9 cellular contexts compared by ENCODE assay signal in the genomic region with DNA sequence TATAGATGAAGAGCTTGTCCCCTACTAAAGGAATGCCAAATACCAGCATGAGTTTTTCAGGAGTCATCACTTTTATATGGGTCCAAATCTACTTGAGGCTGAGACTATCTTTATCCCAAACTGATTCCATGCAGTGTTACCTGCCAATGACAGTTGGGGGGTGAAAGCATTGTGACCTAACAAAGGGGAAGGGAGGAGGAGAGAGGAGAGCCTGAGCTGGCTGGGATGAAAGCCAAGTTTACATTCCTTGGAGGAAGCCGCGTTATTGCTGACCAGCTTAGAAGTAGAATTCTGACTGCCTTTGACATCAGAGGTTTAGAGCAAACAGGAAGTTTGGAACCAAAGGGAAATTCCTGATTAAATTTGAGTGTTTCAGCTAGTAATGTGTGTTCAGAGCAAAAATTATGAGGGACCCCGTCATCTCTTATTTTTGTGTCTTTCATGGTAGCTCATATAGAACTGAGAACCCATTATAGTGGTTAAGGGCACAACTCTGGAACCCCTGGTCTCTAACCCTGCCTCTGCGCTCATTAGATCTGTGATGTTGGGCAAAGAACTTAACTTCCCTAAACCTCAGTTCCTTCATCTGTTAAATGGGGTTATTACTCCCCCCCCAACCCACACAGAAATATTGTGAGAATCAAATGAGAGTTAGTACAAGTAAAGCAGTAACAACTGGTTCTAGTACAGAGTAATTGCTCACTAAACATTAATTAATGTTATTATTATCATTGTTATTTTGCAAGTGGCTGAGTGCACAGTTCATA.
DNase-seq lines count a peak whose midpoint lies in the region; TF ChIP-seq lines count a peak whose summit lies in the region.
"Had no signal": no experiment of that assay in that cellular context is flagged by ENCODE, and none has a peak within 500 bp of the region (broad histone marks: within the 10 kb centered on the region; RNA-seq: fewer than 3 reads in every experiment).

No MANE protein-coding gene starts in this region.

- no peak overlapping the region for H3K4me3 Mint-ChIP-seq in Caco-2 (ENCODE audit: unreplicated experiment)
- H3K4me3 Mint-ChIP-seq: B cell had no signal

- peaks cover 14% of the 10 kb centered on the region for H3K9me3 Mint-ChIP-seq in Caco-2 (ENCODE audit: unreplicated experiment)

- peak overlapping the region; percentile 39 to 81 (median 64) for H3K27ac ChIP-seq in transverse colon

- DNase-seq in NCI-H345 (lab: John Stamatoyannopoulos, UW) (peak; percentile 4), NCI-H345 treated with DMSO at 0.1 percent for 48 hours (lab: John Stamatoyannopoulos, UW; ENCODE audit: unreplicated experiment) (no peak), T47D (ENCODE audit: low read depth in 1 of 2, low spot score in 1 of 2) (peak; percentile 26 to 74), kidney tubule cell (ENCODE audit: low spot score) (peak; percentile 92), transverse colon (peak; percentile 76), Kasumi-1 (lab: John Stamatoyannopoulos, UW) (no peak), Caco-2 (no peak)
- DNase-seq in stimulated activated naive CD4-positive, alpha-beta T cell (lab: John Stamatoyannopoulos, UW): no peak

- intact Hi-C loops in transverse colon (cut with DNase I; ENCODE audit: low total_unique reads): no loop called here
- intact Hi-C loops in Caco-2 (cut with micrococcal nuclease; ENCODE audit: unreplicated experiment): no loop called here

- TF ChIP-seq EP300 in transverse colon (IDR thresholded peaks at IDR 0.05; ENCODE audit: low read depth): no peak

- TF ChIP-seq CTCF in transverse colon (IDR thresholded peaks at IDR 0.05) (no peak), Caco-2 (IDR thresholded peaks at IDR 0.05; ENCODE audit: insufficient read depth in 1 of 2, low read depth in 1 of 2, low read length in 1 of 2, severe bottlenecking in 1 of 2, unreplicated experiment in 1 of 2) (no peak)

- H3K4me3 ChIP-seq in transverse colon: no peak overlapping the region
- H3K4me3 ChIP-seq in Caco-2 (ENCODE audit: low read depth, low read length): no peak overlapping the region

- no TSS peak for BruUV-seq in Caco-2 (replicated peaks; lab: Mats Ljungman, UMichigan)

- no peak overlapping the region for H3K27ac Mint-ChIP-seq in Caco-2 (ENCODE audit: unreplicated experiment)
- H3K27ac Mint-ChIP-seq: B cell had no signal

- H3K36me3 Mint-ChIP-seq in Caco-2 (ENCODE audit: insufficient read depth, unreplicated experiment): no peaks in the 10 kb centered on the region

- no peaks in the 10 kb centered on the region for H3K9me3 ChIP-seq in transverse colon
- H3K9me3 ChIP-seq in Caco-2: 0 out of 2 replicates have a peak, but pooled peaks cover 3% of the 10 kb centered on the region

- CTCF ChIA-PET in Caco-2 (lab: Charles Lee): interaction anchor here (0.6 kb wide), 1 partner anchor 10 kb away, joined by 3 read pairs; no protein-coding TSS in a partner anchor

- H3K4me1 Mint-ChIP-seq in Caco-2 (ENCODE audit: low read depth, unreplicated experiment): no peaks in the 10 kb centered on the region
- H3K4me1 Mint-ChIP-seq: B cell had no signal

- H3K27me3 Mint-ChIP-seq in Caco-2 (ENCODE audit: insufficient read depth, unreplicated experiment): no peaks in the 10 kb centered on the region
- H3K27me3 Mint-ChIP-seq: B cell had no signal

- WGBS in transverse colon (ENCODE audit: low coverage in 1 of 2), 2 donors: 15 to 20% methylated on average over 4 of the region's 4 CpGs

- peaks cover 7 to 20% (median 12%) of the 10 kb centered on the region in 4 donors for H3K4me1 ChIP-seq in transverse colon
- H3K4me1 ChIP-seq in Caco-2: no peaks in the 10 kb centered on the region

- POLR2A ChIA-PET in Caco-2 (lab: Charles Lee): no interaction called here

- in situ Hi-C loops in T47D (cut with HindIII; ENCODE audit: low pct_unique_long_range_greater_than_20kb, low sequenced_read_pairs): no loop called here
- in situ Hi-C loops in transverse colon (cut with MboI; ENCODE audit: low pct_ligation_motif_present in 1 of 4, low pct_unique_long_range_greater_than_20kb in 1 of 4, low sequenced_read_pairs in 3 of 4): no loop called here

- H3K36me3 ChIP-seq in transverse colon: peaks cover 0 to 4% (median 0%) of the 10 kb centered on the region in 4 donors
- no peaks in the 10 kb centered on the region for H3K36me3 ChIP-seq in Caco-2 (ENCODE audit: control insufficient read depth, insufficient read depth, low read length)

- H3K27me3 ChIP-seq in transverse colon: no peaks in the 10 kb centered on the region
- H3K27me3 ChIP-seq in Caco-2 (replicated peaks; ENCODE audit: control insufficient read depth, insufficient read depth, low read length): no peaks in the 10 kb centered on the region

- no peak for TF ChIP-seq POLR2A in transverse colon (IDR thresholded peaks at IDR 0.05)

Comparison
In these comparisons a context has a peak if more than half of its experiments do, and no peak if none do; other contexts are left out.
1. DNase-seq: peak in NCI-H345 (single experiment), T47D (2 of 2), kidney tubule cell (single experiment) and transverse colon (single experiment); none in NCI-H345 treated with DMSO at 0.1 percent for 48 hours (single experiment), Kasumi-1 (0 of 2), Caco-2 (0 of 2) and stimulated activated naive CD4-positive, alpha-beta T cell (0 of 6).